In the genomic region with DNA sequence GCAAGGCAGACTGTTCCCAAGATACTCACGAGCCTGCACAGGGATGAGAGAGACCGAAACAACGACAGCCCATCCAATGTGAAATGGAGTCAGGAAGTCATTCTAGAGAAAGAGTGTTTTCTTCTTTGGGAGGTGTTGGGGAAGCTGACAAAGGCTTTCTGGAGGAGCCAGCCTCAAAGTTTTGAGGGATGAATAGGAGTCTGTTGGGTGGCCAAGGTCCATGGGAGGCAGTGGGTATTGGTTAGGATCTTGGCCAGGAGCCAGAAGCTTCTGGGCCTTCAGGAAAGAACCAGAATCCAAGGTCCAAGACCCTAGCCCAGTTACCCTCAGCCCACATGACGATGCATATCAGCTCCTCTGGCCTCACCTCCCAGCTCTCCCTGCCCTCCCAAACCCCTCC, we compare ENCODE assay signal across 16 cellular contexts. TPM values are rescaled to one million over a fixed set of nuclear protein-coding genes. Genes with fewer than 3 reads are reported as not detected.
DNase-seq lines count a peak whose midpoint lies in the region; ATAC-seq and TF ChIP-seq lines count a peak whose summit lies in the region.
"Had no signal": no experiment of that assay in that cellular context is flagged by ENCODE, and none has a peak within 500 bp of the region (broad histone marks: within the 10 kb centered on the region; RNA-seq: fewer than 3 reads in every experiment).

No MANE protein-coding gene starts in this region.

- peaks cover 16% of the 10 kb centered on the region for H3K36me3 Mint-ChIP-seq in glutamatergic neuron (ENCODE audit: unreplicated experiment)
- peaks cover 13% of the 10 kb centered on the region; the same call in 1 of the 3 replicates for H3K36me3 Mint-ChIP-seq in GM23338 (ENCODE audit: low read depth)
- H3K36me3 Mint-ChIP-seq: CD4-positive, CD25-positive, alpha-beta regulatory T cell had no signal

- peaks cover 4% of the 10 kb centered on the region for H3K9me3 ChIP-seq in SK-N-SH
- H3K9me3 ChIP-seq in RWPE2 (ENCODE audit: severe bottlenecking): peaks cover 2% of the 10 kb centered on the region
- H3K9me3 ChIP-seq in upper lobe of right lung: no peaks in the 10 kb centered on the region

- H3K79me2 ChIP-seq in SK-N-SH (ENCODE audit: insufficient read depth) (no peaks in the 10 kb centered on the region), GM23338 (replicated peaks; ENCODE audit: insufficient read depth) (no peaks in the 10 kb centered on the region)

- ATAC-seq in SK-N-SH treated with all-trans-retinoic acid at 6 μM for 48 hours (no peak), RWPE2 (ENCODE audit: low read depth) (no peak), upper lobe of right lung (no peak), GM23338 (no peak)

- POLR2A ChIA-PET in SK-N-SH (lab: Yijun Ruan, JAX): no interaction called here

- 70% methylated on average over 4 of the region's 4 CpGs for WGBS in SK-N-SH (ENCODE audit: low lambda C conversion rate)

- H3K9me3 Mint-ChIP-seq in glutamatergic neuron (ENCODE audit: unreplicated experiment) (peaks cover 4% of the 10 kb centered on the region), GM23338 (peaks cover 16% of the 10 kb centered on the region)

- H3K9me2 ChIP-seq in SK-N-SH (no peaks in the 10 kb centered on the region), GM23338 (ENCODE audit: insufficient read depth) (no peaks in the 10 kb centered on the region)

- H3K27ac ChIP-seq in SK-N-SH (ENCODE audit: low read depth in 2 of 2, low read length in 1 of 2) (no peak overlapping the region), RWPE2 (ENCODE audit: poor library complexity, severe bottlenecking) (no peak overlapping the region), upper lobe of right lung (no peak overlapping the region), GM23338 (ENCODE audit: low read depth) (no peak overlapping the region)
- H3K27ac ChIP-seq: 22Rv1, BLaER1 had no signal

- peaks cover 0 to 16% of the 10 kb centered on the region in 2 experiments; a peak in 1 of 4 replicates for H3K4me1 ChIP-seq in SK-N-SH (ENCODE audit: control insufficient read depth in 1 of 2, insufficient read depth in 2 of 2, low read depth in 1 of 2, low read length in 1 of 2)
- no peaks in the 10 kb centered on the region for H3K4me1 ChIP-seq in RWPE2 (ENCODE audit: insufficient read depth, poor library complexity, severe bottlenecking)
- no peaks in the 10 kb centered on the region for H3K4me1 ChIP-seq in upper lobe of right lung
- H3K4me1 ChIP-seq in GM23338 (ENCODE audit: insufficient read depth): no peaks in the 10 kb centered on the region
- H3K4me1 ChIP-seq: BLaER1 had no signal

- no peak for TF ChIP-seq EP300 in SK-N-SH (IDR thresholded peaks at IDR 0.05; ENCODE audit: borderline replicate concordance in 1 of 2, low read depth in 1 of 2, low read length in 1 of 2)

- no peak overlapping the region for H3K4me2 ChIP-seq in SK-N-SH
- no peak overlapping the region for H3K4me2 ChIP-seq in GM23338
- H3K4me2 ChIP-seq: BLaER1 had no signal

- H3K27me3 Mint-ChIP-seq in glutamatergic neuron (ENCODE audit: unreplicated experiment): peaks cover 7% of the 10 kb centered on the region
- H3K27me3 Mint-ChIP-seq in GM23338 (ENCODE audit: insufficient read depth, low read depth, poor library complexity): no peaks in the 10 kb centered on the region

- no peak overlapping the region for H3K9ac ChIP-seq in SK-N-SH
- H3K9ac ChIP-seq: BLaER1 had no signal

- intact Hi-C loops in upper lobe of right lung (cut with DNase I): no loop called here

- H3K4me3 ChIP-seq in SK-N-SH (ENCODE audit: low read depth in 2 of 2, low read length in 1 of 2): no peak overlapping the region
- H3K4me3 ChIP-seq in RWPE2 (ENCODE audit: severe bottlenecking): no peak overlapping the region
- no peak overlapping the region for H3K4me3 ChIP-seq in upper lobe of right lung
- H3K4me3 ChIP-seq in GM23338: no peak overlapping the region
- H3K4me3 ChIP-seq: BLaER1 had no signal

- H2AFZ ChIP-seq in SK-N-SH (ENCODE audit: low read depth): no peak overlapping the region
- no peak overlapping the region for H2AFZ ChIP-seq in GM23338

- TF ChIP-seq CTCF in SK-N-SH (IDR thresholded peaks at IDR 0.05): no peak
- TF ChIP-seq CTCF in RWPE2 (IDR thresholded peaks at IDR 0.05; ENCODE audit: poor library complexity, severe bottlenecking): no peak
- no peak for TF ChIP-seq CTCF in glutamatergic neuron (IDR thresholded peaks at IDR 0.05; ENCODE audit: partially characterized antibody, unreplicated experiment)
- no peak for TF ChIP-seq CTCF in upper lobe of right lung (IDR thresholded peaks at IDR 0.05)
- TF ChIP-seq CTCF in GM23338 (conservative IDR thresholded peaks at IDR 0.05; ENCODE audit: low read depth in 2 of 2): no peak

- CTCF ChIA-PET in SK-N-SH (lab: Yijun Ruan, JAX): interaction anchor here (1.0 to 4.3 kb wide), 2 partner anchors 10 to 14 kb away, joined by 3 to 22 read pairs; no protein-coding TSS in a partner anchor

- H3K36me3 ChIP-seq in SK-N-SH (replicated peaks in 1 of 2; ENCODE audit: control insufficient read depth in 1 of 2, insufficient read depth in 2 of 2, low read length in 1 of 2) (no peaks in the 10 kb centered on the region), RWPE2 (ENCODE audit: low read depth) (no peaks in the 10 kb centered on the region), upper lobe of right lung (no peaks in the 10 kb centered on the region), GM23338 (ENCODE audit: insufficient read depth) (no peaks in the 10 kb centered on the region; the same call in 1 of the 2 replicates)
- H3K36me3 ChIP-seq: BLaER1 had no signal

- TF ChIP-seq RAD21 in SK-N-SH (IDR thresholded peaks at IDR 0.05; ENCODE audit: low read length): no peak

- H3K27ac Mint-ChIP-seq in glutamatergic neuron (ENCODE audit: unreplicated experiment) (no peak overlapping the region), GM23338 (no peak overlapping the region)
- H3K27ac Mint-ChIP-seq: H9 had no signal

- H3F3A ChIP-seq in SK-N-SH (replicated peaks; ENCODE audit: insufficient read depth): no peaks in the 10 kb centered on the region
- no peaks in the 10 kb centered on the region for H3F3A ChIP-seq in GM23338 (replicated peaks; ENCODE audit: low read depth)

- H3K27me3 ChIP-seq in SK-N-SH (ENCODE audit: insufficient read depth) (no peaks in the 10 kb centered on the region), RWPE2 (ENCODE audit: insufficient read depth, poor library complexity, severe bottlenecking) (no peaks in the 10 kb centered on the region), upper lobe of right lung (no peaks in the 10 kb centered on the region), GM23338 (ENCODE audit: insufficient read depth) (no peaks in the 10 kb centered on the region)
- H3K27me3 ChIP-seq: BLaER1 had no signal

- peaks cover 2% of the 10 kb centered on the region for H3K4me1 Mint-ChIP-seq in glutamatergic neuron (ENCODE audit: low read depth, unreplicated experiment)
- no peaks in the 10 kb centered on the region for H3K4me1 Mint-ChIP-seq in GM23338
- H3K4me1 Mint-ChIP-seq: CD4-positive, CD25-positive, alpha-beta regulatory T cell; H9 had no signal

- no peak for DNase-seq in SK-N-SH
- peak; percentile 34 for DNase-seq in RWPE2 (ENCODE audit: low spot score)
- peak; percentile 1 for DNase-seq in glutamatergic neuron
- DNase-seq in upper lobe of right lung: peak; percentile 6
- DNase-seq in NOMO-1 treated with dmso at 0.1 percent for 144 hours (lab: John Stamatoyannopoulos, UW; ENCODE audit: unreplicated experiment): no peak
- DNase-seq in GM23338 (ENCODE audit: low spot score): no peak
- no peak for DNase-seq in DMS53 (lab: John Stamatoyannopoulos, UW)
- DNase-seq: Calu3; CD4-positive, CD25-positive, alpha-beta regulatory T cell; DMS 273 treated with DMSO at 0.1 percent for 48 hours; DMS79; GOT3; H9 had no signal

- H4K20me1 ChIP-seq in SK-N-SH (ENCODE audit: insufficient read depth): no peaks in the 10 kb centered on the region
- no peaks in the 10 kb centered on the region for H4K20me1 ChIP-seq in GM23338 (replicated peaks; ENCODE audit: insufficient read depth)
- H4K20me1 ChIP-seq: BLaER1 had no signal

- H3K4me3 Mint-ChIP-seq in glutamatergic neuron (ENCODE audit: unreplicated experiment) (no peak overlapping the region), GM23338 (no peak overlapping the region)
- H3K4me3 Mint-ChIP-seq: CD4-positive, CD25-positive, alpha-beta regulatory T cell; H9 had no signal

TF ChIP-seq in SK-N-SH treated with all-trans-retinoic acid at 6 μM for 48 hours, 23 proteins besides CTCF, POLR2A, EP300 and RAD21:
- TF ChIP-seq ZFP3 (CRISPR knock-in tag; IDR thresholded peaks at IDR 0.05): peak; percentile 72; the same call in 1 of the 2 replicates
- no peak for TF ChIP-seq ZNF8 (CRISPR knock-in tag; IDR thresholded peaks at IDR 0.05)

TF ChIP-seq in SK-N-SH, 30 proteins besides CTCF, POLR2A, EP300 and RAD21 (continues in another document):
- TF ChIP-seq TEAD4 (IDR thresholded peaks at IDR 0.05; ENCODE audit: borderline replicate concordance, insufficient read depth): no peak
- TF ChIP-seq, protein P1, sequence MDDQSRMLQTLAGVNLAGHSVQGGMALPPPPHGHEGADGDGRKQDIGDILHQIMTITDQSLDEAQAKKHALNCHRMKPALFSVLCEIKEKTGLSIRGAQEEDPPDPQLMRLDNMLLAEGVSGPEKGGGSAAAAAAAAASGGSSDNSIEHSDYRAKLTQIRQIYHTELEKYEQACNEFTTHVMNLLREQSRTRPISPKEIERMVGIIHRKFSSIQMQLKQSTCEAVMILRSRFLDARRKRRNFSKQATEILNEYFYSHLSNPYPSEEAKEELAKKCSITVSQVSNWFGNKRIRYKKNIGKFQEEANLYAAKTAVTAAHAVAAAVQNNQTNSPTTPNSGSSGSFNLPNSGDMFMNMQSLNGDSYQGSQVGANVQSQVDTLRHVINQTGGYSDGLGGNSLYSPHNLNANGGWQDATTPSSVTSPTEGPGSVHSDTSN (IDR thresholded peaks at IDR 0.05): no peak

RNA-seq across cellular contexts. Expression of a gene that starts 59.9 kb away (rescaled TPM):
- polyA plus RNA-seq in SK-N-SH (2012; rRNA removed) (0.10 and 0.11 TPM in 2 replicates), GM23338 (2016; fragmentation: Nextera tagmentation; extraction: Ambion mirVana) (0.64 and 0.71 TPM in 2 replicates)
- polyA plus RNA-seq in SK-N-SH (2012; cell fraction: cytosol; rRNA removed): 0.06 and 0.08 TPM in 2 replicates
- polyA plus RNA-seq in SK-N-SH (2012; cell fraction: nucleus; rRNA removed): 0.06 and 0.10 TPM in 2 replicates
- total RNA-seq in glutamatergic neuron (ENCODE audit: unreplicated experiment) (3.2 TPM), upper lobe of right lung (1.0 TPM)
- 3.4 and 4.3 TPM in 2 replicates for total RNA-seq in GM23338 (2014; rRNA removed; shearing (Covaris generic))
- total RNA-seq: Calu3; CD4-positive, CD25-positive, alpha-beta regulatory T cell had no signal
- polyA plus RNA-seq: CD4-positive, CD25-positive, alpha-beta regulatory T cell had no signal

Comparison
In these comparisons a context has a peak if more than half of its experiments do, and no peak if none do; other contexts are left out.
1. DNase-seq: peak in RWPE2 (single experiment), glutamatergic neuron (single experiment) and upper lobe of right lung (single experiment); none in SK-N-SH (single experiment), NOMO-1 treated with dmso at 0.1 percent for 144 hours (single experiment), GM23338 (single experiment) and DMS53 (single experiment).